In the genomic region with DNA sequence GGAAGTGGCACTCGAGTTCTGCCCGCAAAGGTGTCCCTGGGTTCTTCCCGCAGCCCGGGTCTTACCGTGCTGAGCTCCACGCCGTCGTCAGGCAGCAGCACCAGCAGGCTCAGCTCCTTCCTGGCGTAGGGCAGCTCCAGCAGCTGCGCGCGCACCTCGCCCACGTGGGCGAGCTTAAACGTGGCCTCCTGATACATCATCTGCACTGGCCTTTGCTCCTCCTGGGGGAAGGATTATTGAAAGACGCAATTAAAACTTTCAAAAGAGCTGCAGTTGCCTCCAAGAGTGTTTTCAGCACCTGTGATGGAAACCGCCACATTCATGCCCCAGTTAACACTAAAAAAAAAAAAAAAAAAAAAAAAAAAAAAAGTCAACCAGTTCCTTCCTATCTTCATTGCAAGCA, we compare ENCODE assay signal across 1 cellular context.
TF ChIP-seq lines count a peak whose summit lies in the region.

No MANE protein-coding gene starts in this region.

TF ChIP-seq in H1, 55 proteins besides CTCF, POLR2A, EP300 and RAD21 (continued from another document):
- TF ChIP-seq, protein P1, sequence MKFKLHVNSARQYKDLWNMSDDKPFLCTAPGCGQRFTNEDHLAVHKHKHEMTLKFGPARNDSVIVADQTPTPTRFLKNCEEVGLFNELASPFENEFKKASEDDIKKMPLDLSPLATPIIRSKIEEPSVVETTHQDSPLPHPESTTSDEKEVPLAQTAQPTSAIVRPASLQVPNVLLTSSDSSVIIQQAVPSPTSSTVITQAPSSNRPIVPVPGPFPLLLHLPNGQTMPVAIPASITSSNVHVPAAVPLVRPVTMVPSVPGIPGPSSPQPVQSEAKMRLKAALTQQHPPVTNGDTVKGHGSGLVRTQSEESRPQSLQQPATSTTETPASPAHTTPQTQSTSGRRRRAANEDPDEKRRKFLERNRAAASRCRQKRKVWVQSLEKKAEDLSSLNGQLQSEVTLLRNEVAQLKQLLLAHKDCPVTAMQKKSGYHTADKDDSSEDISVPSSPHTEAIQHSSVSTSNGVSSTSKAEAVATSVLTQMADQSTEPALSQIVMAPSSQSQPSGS (IDR thresholded peaks at IDR 0.05; ENCODE audit: low read length) = no peak
- TF ChIP-seq SUZ12 (IDR thresholded peaks at IDR 0.05; ENCODE audit: low read length) = no peak
- TF ChIP-seq JUN (IDR thresholded peaks at IDR 0.05; ENCODE audit: low read depth, low read length) = no peak
- no peak for TF ChIP-seq RNF2 (IDR thresholded peaks at IDR 0.05; ENCODE audit: borderline replicate concordance, low read depth, low read length, missing control alignments, poor library complexity, severe bottlenecking)
- TF ChIP-seq, protein P2, sequence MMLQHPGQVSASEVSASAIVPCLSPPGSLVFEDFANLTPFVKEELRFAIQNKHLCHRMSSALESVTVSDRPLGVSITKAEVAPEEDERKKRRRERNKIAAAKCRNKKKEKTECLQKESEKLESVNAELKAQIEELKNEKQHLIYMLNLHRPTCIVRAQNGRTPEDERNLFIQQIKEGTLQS (IDR thresholded peaks at IDR 0.05; ENCODE audit: insufficient read depth, low read depth, low read length) = no peak
- no peak for TF ChIP-seq CTBP2 (IDR thresholded peaks at IDR 0.05; ENCODE audit: borderline replicate concordance, insufficient read depth, insufficient read length, low read length)
- TF ChIP-seq GABPA (IDR thresholded peaks at IDR 0.05; ENCODE audit: borderline replicate concordance, insufficient read depth, low read length) = no peak
- no peak for TF ChIP-seq EGR1 (IDR thresholded peaks at IDR 0.05; ENCODE audit: borderline replicate concordance, low read depth, low read length)
- TF ChIP-seq NANOG (IDR thresholded peaks at IDR 0.05; ENCODE audit: insufficient read depth, low read depth, low read length, poor library complexity, severe bottlenecking) = no peak
- no peak for TF ChIP-seq TCF12 (IDR thresholded peaks at IDR 0.05; ENCODE audit: low read depth, low read length)
- no peak for TF ChIP-seq CREB1 (IDR thresholded peaks at IDR 0.05)
- TF ChIP-seq CHD2 (IDR thresholded peaks at IDR 0.05; ENCODE audit: low read length) = no peak
- TF ChIP-seq HDAC6 (IDR thresholded peaks at IDR 0.05; ENCODE audit: low read depth, low read length) = no peak
TF ChIP-seq in H1: peak in this region for 0.
